Comparison of ENCODE assay signal across 28 cellular contexts in genomic region chr1:45530632-45531135, GRCh38.
"Had no signal": no experiment of that assay in that cellular context is flagged by ENCODE, and none has a peak within 500 bp of the region (broad histone marks: within the 10 kb centered on the region; RNA-seq: fewer than 3 reads in every experiment).

No MANE protein-coding gene starts in this region.

- H3K4me1 Mint-ChIP-seq: activated B cell treated with CpG ODN at 0.5 μM for 24 hours; activated naive CD8-positive, alpha-beta T cell treated with anti-CD3 and anti-CD28 coated beads for 36 hours had no signal

- H3K9me3 Mint-ChIP-seq: activated B cell treated with CpG ODN at 0.5 μM for 24 hours; activated CD4-positive, alpha-beta memory T cell treated with anti-CD3 and anti-CD28 coated beads for 36 hours; activated naive CD8-positive, alpha-beta T cell treated with anti-CD3 and anti-CD28 coated beads for 36 hours had no signal

- H3K36me3 Mint-ChIP-seq: activated CD4-positive, alpha-beta memory T cell treated with anti-CD3 and anti-CD28 coated beads for 36 hours; activated CD8-positive, alpha-beta memory T cell treated with anti-CD3 and anti-CD28 coated beads, Interleukin-2, amount 10 ng/mL, durations not matched to agents 7 days and 5 days; activated naive CD8-positive, alpha-beta T cell treated with anti-CD3 and anti-CD28 coated beads for 36 hours had no signal

- H3K27me3 Mint-ChIP-seq: activated B cell treated with CpG ODN at 0.5 μM for 24 hours had no signal

- H3K36me3 ChIP-seq: brain microvascular endothelial cell had no signal

- DNase-seq: activated B cell treated with CpG ODN at 0.5 μM for 24 hours; activated CD4-positive, alpha-beta memory T cell treated with anti-CD3 and anti-CD28 coated beads for 36 hours; activated CD4-positive, alpha-beta T cell treated with anti-CD3 and anti-CD28 coated beads for 4 hours; activated CD4-positive, alpha-beta T cell treated with anti-CD3 and anti-CD28 coated beads, Interleukin-2, amount 50 U/mL, for 1 hour; activated CD4-positive, CD25-positive, alpha-beta regulatory T cell treated with anti-CD3 and anti-CD28 coated beads, Interleukin-2, amount 50 U/mL, for 72 hours; activated CD8-positive, alpha-beta memory T cell treated with anti-CD3 and anti-CD28 coated beads for 24 hours; activated CD8-positive, alpha-beta memory T cell treated with anti-CD3 and anti-CD28 coated beads, Interleukin-2, amount 10 ng/mL, durations not matched to agents 7 days and 5 days; activated CD8-positive, alpha-beta memory T cell treated with anti-CD3 and anti-CD28 coated beads, Interleukin-2, amount 50 U/mL, for 48 hours; activated effector memory CD4-positive, alpha-beta T cell treated with Interleukin-2 at 50 U/mL for 16 hours; activated naive CD4-positive, alpha-beta T cell treated with anti-CD3 and anti-CD28 coated beads, Interleukin-2, amount 50 U/mL, for 16 hours; activated naive CD8-positive, alpha-beta T cell treated with anti-CD3 and anti-CD28 coated beads for 36 hours; activated T-cell treated with anti-CD3 and anti-CD28 coated beads, Interleukin-2, amount 50 U/mL, for 48 hours; amniotic stem cell; aorta; brain microvascular endothelial cell; central memory CD4-positive, alpha-beta T cell; NCI-H1105; NCI-H1417 treated with DMSO at 0.1 percent for 48 hours; NCI-H2029 treated with DMSO at 0.1 percent for 48 hours; NCI-H2107; NCI-H226; NCI-H446 treated with DMSO at 0.1 percent for 48 hours; NCI-H69; NK-92 treated with Interleukin-12 subunit alpha and Interleukin-12 subunit beta, amount 100 ng/mL, for 24 hours; PC-9; SIG-M5 had no signal

- H3K4me3 ChIP-seq: K562, PC-9 had no signal

- H3K27ac ChIP-seq: brain microvascular endothelial cell, PC-9, RWPE1 had no signal

- H3K4me2 ChIP-seq: PC-9 had no signal

- H2AFZ ChIP-seq: PC-9 had no signal

- H3K4me3 Mint-ChIP-seq: activated B cell treated with CpG ODN at 0.5 μM for 24 hours; activated CD4-positive, alpha-beta memory T cell treated with anti-CD3 and anti-CD28 coated beads for 36 hours; activated CD8-positive, alpha-beta memory T cell treated with anti-CD3 and anti-CD28 coated beads, Interleukin-2, amount 10 ng/mL, durations not matched to agents 7 days and 5 days; activated naive CD8-positive, alpha-beta T cell treated with anti-CD3 and anti-CD28 coated beads for 36 hours had no signal

- H3K27me3 ChIP-seq: brain microvascular endothelial cell had no signal

- H3K27ac Mint-ChIP-seq: activated B cell treated with CpG ODN at 0.5 μM for 24 hours; activated CD4-positive, alpha-beta memory T cell treated with anti-CD3 and anti-CD28 coated beads for 36 hours; activated CD8-positive, alpha-beta memory T cell treated with anti-CD3 and anti-CD28 coated beads, Interleukin-2, amount 10 ng/mL, durations not matched to agents 7 days and 5 days; activated naive CD8-positive, alpha-beta T cell treated with anti-CD3 and anti-CD28 coated beads for 36 hours had no signal
